Comparison of ENCODE assay signal across 8 cellular contexts in genomic region chr2:234949762-234950434, GRCh38. TPM values are rescaled to one million over a fixed set of nuclear protein-coding genes. Genes with fewer than 3 reads are reported as not detected.
DNase-seq lines count a peak whose midpoint lies in the region; ATAC-seq and TF ChIP-seq lines count a peak whose summit lies in the region.

No MANE protein-coding gene starts in this region.

- TF ChIP-seq POLR2A in esophagus squamous epithelium (IDR thresholded peaks at IDR 0.05) (no peak), prostate gland (IDR thresholded peaks at IDR 0.05) (no peak)

- peaks cover 8 to 18% (median 12%) of the 10 kb centered on the region in 3 donors for H3K4me1 Mint-ChIP-seq in T-cell

- H3K27me3 ChIP-seq in esophagus squamous epithelium (peaks cover 0 to 49% (median 0%) of the 10 kb centered on the region in 4 donors), prostate gland (replicated peaks; ENCODE audit: insufficient read depth) (no peaks in the 10 kb centered on the region)

- H3K4me3 Mint-ChIP-seq in T-cell: peak overlapping the region in 2 of 3 donors; percentile 42 to 77

- intact Hi-C loops in esophagus squamous epithelium (cut with DNase I): no loop called here
- intact Hi-C loops in prostate gland (cut with DNase I): no loop called here

- H3K4me3 ChIP-seq in fibroblast of pulmonary artery (replicated peaks; ENCODE audit: low read depth, low read length): no peak overlapping the region
- no peak overlapping the region for H3K4me3 ChIP-seq in retinal pigment epithelial cell (ENCODE audit: low read length)
- no peak overlapping the region for H3K4me3 ChIP-seq in esophagus squamous epithelium
- H3K4me3 ChIP-seq in prostate gland: no peak overlapping the region

- H3K27ac ChIP-seq in esophagus squamous epithelium: no peak overlapping the region
- peak overlapping the region in 1 of 2 donors; percentile 89 for H3K27ac ChIP-seq in prostate gland

- DNase-seq in GM03348 (ENCODE audit: low spot score): peak; percentile 69
- DNase-seq in T-cell: no peak
- peak; percentile 88 for DNase-seq in fibroblast of pulmonary artery (ENCODE audit: low read depth)
- DNase-seq in retinal pigment epithelial cell (ENCODE audit: low read depth): peak; percentile 80
- DNase-seq in GF-D8 (lab: John Stamatoyannopoulos, UW): no peak
- DNase-seq in esophagus squamous epithelium (lab: John Stamatoyannopoulos, UW): no peak
- no peak for DNase-seq in prostate gland (ENCODE audit: low spot score)

- H3K36me3 Mint-ChIP-seq in T-cell: no peaks in the 10 kb centered on the region

- H3K36me3 ChIP-seq in esophagus squamous epithelium (no peaks in the 10 kb centered on the region), prostate gland (no peaks in the 10 kb centered on the region)

- POLR2A ChIA-PET in T-cell (lab: Charles Lee): no interaction called here

- H3K4me1 ChIP-seq in esophagus squamous epithelium (peaks cover 20 to 46% (median 20%) of the 10 kb centered on the region in 3 donors), prostate gland (replicated peaks) (no peaks in the 10 kb centered on the region)

- no peak for ATAC-seq in T-cell (replicated peaks in 1 of 4)
- ATAC-seq in HG02798 (IDR thresholded peaks at IDR 0.05; ENCODE audit: poor library complexity, unreplicated experiment): no peak

- no peaks in the 10 kb centered on the region for H3K9me3 ChIP-seq in esophagus squamous epithelium
- no peaks in the 10 kb centered on the region for H3K9me3 ChIP-seq in prostate gland

- H3K9me3 Mint-ChIP-seq in T-cell: no peaks in the 10 kb centered on the region

- peaks cover 68 to 76% of the 10 kb centered on the region in 2 donors for H3K27me3 Mint-ChIP-seq in T-cell

- CTCF ChIA-PET in T-cell (lab: Charles Lee): interaction anchor here in 1 of 2 donors (0.7 kb wide), 1 partner anchor 22 kb away, joined by 3 read pairs; no protein-coding TSS in a partner anchor

- TF ChIP-seq CTCF in fibroblast of pulmonary artery (IDR thresholded peaks at IDR 0.05; ENCODE audit: low read length, missing control alignments): no peak
- TF ChIP-seq CTCF in retinal pigment epithelial cell (conservative IDR thresholded peaks at IDR 0.05; ENCODE audit: low read depth, low read length): no peak
- no peak for TF ChIP-seq CTCF in esophagus squamous epithelium (IDR thresholded peaks at IDR 0.05)
- no peak for TF ChIP-seq CTCF in prostate gland (IDR thresholded peaks at IDR 0.05)

- 39 to 41% methylated on average over 6 of the region's 6 CpGs for WGBS in esophagus squamous epithelium, 2 donors
- 58% methylated on average over 6 of the region's 6 CpGs for WGBS in prostate gland

- H3K27ac Mint-ChIP-seq in T-cell: no peak overlapping the region

RNA-seq across cellular contexts. Expression of gene SH3BP4, which starts 1.9 kb away (rescaled TPM):
- total RNA-seq in T-cell: 1 to 10 TPM in 1 of 5 donors, under 1 TPM in 4; 0.14 to 1.3 (median 0.50) TPM
- 10 to 100 TPM; 11.0 to 22.9 (median 18.7) TPM for total RNA-seq in esophagus squamous epithelium
- total RNA-seq in prostate gland: 100 to 1,000 TPM in 1 of 2 donors, 10 to 100 TPM in 1; 86.7 to 134 TPM

Comparison
In these comparisons a context has a peak if more than half of its experiments do, and no peak if none do; other contexts are left out.
1. DNase-seq: peak in GM03348 (single experiment), fibroblast of pulmonary artery (single experiment) and retinal pigment epithelial cell (single experiment); none in T-cell (0 of 34), GF-D8 (single experiment), esophagus squamous epithelium (single experiment) and prostate gland (single experiment).
2. RNA of gene SH3BP4, which starts 1.9 kb away (total RNA-seq): 86.7 to 134 TPM in prostate gland and 11.0 to 22.9 TPM in esophagus squamous epithelium; 0.14 to 1.3 TPM in T-cell; every median in the first group is over 4 times any median in the second.